ENCODE assay signal across 1 cellular context in genomic region chr19:35748106-35749020, GRCh38.
TF ChIP-seq lines count a peak whose summit lies in the region.

A gene with protein sequence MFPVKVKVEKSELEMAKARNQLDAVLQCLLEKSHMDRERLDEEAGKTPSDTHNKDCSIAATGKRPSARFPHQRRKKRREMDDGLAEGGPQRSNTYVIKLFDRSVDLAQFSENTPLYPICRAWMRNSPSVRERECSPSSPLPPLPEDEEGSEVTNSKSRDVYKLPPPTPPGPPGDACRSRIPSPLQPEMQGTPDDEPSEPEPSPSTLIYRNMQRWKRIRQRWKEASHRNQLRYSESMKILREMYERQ (plus strand): TSS chr19:35748576. CDS start chr19:35748725, 149 bp downstream.

TF ChIP-seq in HepG2, 621 proteins besides CTCF, POLR2A, EP300 and RAD21 (continued from another document and continues in another):
- TF ChIP-seq TIGD3 (CRISPR knock-in tag; IDR thresholded peaks at IDR 0.05; ENCODE audit: borderline replicate concordance) (no peak), ZNF432 (CRISPR knock-in tag; IDR thresholded peaks at IDR 0.05; ENCODE audit: borderline replicate concordance) (no peak), ZBTB1 (CRISPR knock-in tag; IDR thresholded peaks at IDR 0.05; ENCODE audit: borderline replicate concordance) (no peak), ZNF552 (CRISPR knock-in tag; IDR thresholded peaks at IDR 0.05; ENCODE audit: borderline replicate concordance) (no peak), SALL1 (CRISPR knock-in tag; IDR thresholded peaks at IDR 0.05) (peak; percentile 63), SMC3 (IDR thresholded peaks at IDR 0.05; ENCODE audit: low read length) (no peak), STAG1 (CRISPR knock-in tag; IDR thresholded peaks at IDR 0.05) (no peak), HOXA5 (CRISPR knock-in tag; IDR thresholded peaks at IDR 0.05) (peak; percentile 56; the same call in 1 of the 2 replicates), ZMYM2 (CRISPR knock-in tag; IDR thresholded peaks at IDR 0.05) (no peak), DMAP1 (CRISPR knock-in tag; IDR thresholded peaks at IDR 0.05) (0 out of 2 replicates have a peak, but pooled peaks have one; percentile 50), ZNF362 (CRISPR knock-in tag; IDR thresholded peaks at IDR 0.05; ENCODE audit: borderline replicate concordance) (peak; percentile 35; the same call in 1 of the 2 replicates), NFKBIZ (CRISPR knock-in tag; IDR thresholded peaks at IDR 0.05) (no peak), ZNF616 (CRISPR knock-in tag; IDR thresholded peaks at IDR 0.05; ENCODE audit: low read depth) (0 out of 2 replicates have a peak, but pooled peaks have one; percentile 40), SMARCC2 (IDR thresholded peaks at IDR 0.05) (no peak), ZNF296 (CRISPR knock-in tag; conservative IDR thresholded peaks at IDR 0.05) (peak; percentile 89), ZNF513 (CRISPR knock-in tag; conservative IDR thresholded peaks at IDR 0.05) (no peak), SP140L (CRISPR knock-in tag; IDR thresholded peaks at IDR 0.05; ENCODE audit: borderline replicate concordance) (no peak), NCOA1 (CRISPR knock-in tag; IDR thresholded peaks at IDR 0.05) (no peak), ZHX2 (IDR thresholded peaks at IDR 0.05; ENCODE audit: low read depth) (peak; percentile 56; the same call in 1 of the 2 replicates), ZHX2 (CRISPR knock-in tag; IDR thresholded peaks at IDR 0.05; ENCODE audit: borderline replicate concordance) (no peak), PHB2 (IDR thresholded peaks at IDR 0.05; ENCODE audit: partially characterized antibody) (no peak), ZNF660 (CRISPR knock-in tag; IDR thresholded peaks at IDR 0.05; ENCODE audit: borderline replicate concordance, low read depth) (no peak), ZNF619 (CRISPR knock-in tag; IDR thresholded peaks at IDR 0.05) (no peak), ZSCAN25 (CRISPR knock-in tag; IDR thresholded peaks at IDR 0.05) (no peak), ZNF484 (CRISPR knock-in tag; IDR thresholded peaks at IDR 0.05; ENCODE audit: borderline replicate concordance, low read depth) (no peak), ZNF570 (CRISPR knock-in tag; IDR thresholded peaks at IDR 0.05; ENCODE audit: borderline replicate concordance) (no peak), IRX3 (CRISPR knock-in tag; IDR thresholded peaks at IDR 0.05; ENCODE audit: borderline replicate concordance, low read depth) (no peak), ZUFSP (CRISPR knock-in tag; IDR thresholded peaks at IDR 0.05; ENCODE audit: borderline replicate concordance) (no peak), CREB1 (IDR thresholded peaks at IDR 0.05) (peak; percentile 84), CREB1 (CRISPR knock-in tag; IDR thresholded peaks at IDR 0.05) (peak; percentile 96), FOXK1 (CRISPR knock-in tag; IDR thresholded peaks at IDR 0.05; ENCODE audit: borderline replicate concordance, low read depth) (peak; percentile 99), SP2 (CRISPR knock-in tag; IDR thresholded peaks at IDR 0.05) (peak; percentile 99), NONO (IDR thresholded peaks at IDR 0.05) (no peak), NONO (CRISPR knock-in tag; conservative IDR thresholded peaks at IDR 0.05) (peak; percentile 37; the same call in 1 of the 2 replicates)
- TF ChIP-seq, protein P1, sequence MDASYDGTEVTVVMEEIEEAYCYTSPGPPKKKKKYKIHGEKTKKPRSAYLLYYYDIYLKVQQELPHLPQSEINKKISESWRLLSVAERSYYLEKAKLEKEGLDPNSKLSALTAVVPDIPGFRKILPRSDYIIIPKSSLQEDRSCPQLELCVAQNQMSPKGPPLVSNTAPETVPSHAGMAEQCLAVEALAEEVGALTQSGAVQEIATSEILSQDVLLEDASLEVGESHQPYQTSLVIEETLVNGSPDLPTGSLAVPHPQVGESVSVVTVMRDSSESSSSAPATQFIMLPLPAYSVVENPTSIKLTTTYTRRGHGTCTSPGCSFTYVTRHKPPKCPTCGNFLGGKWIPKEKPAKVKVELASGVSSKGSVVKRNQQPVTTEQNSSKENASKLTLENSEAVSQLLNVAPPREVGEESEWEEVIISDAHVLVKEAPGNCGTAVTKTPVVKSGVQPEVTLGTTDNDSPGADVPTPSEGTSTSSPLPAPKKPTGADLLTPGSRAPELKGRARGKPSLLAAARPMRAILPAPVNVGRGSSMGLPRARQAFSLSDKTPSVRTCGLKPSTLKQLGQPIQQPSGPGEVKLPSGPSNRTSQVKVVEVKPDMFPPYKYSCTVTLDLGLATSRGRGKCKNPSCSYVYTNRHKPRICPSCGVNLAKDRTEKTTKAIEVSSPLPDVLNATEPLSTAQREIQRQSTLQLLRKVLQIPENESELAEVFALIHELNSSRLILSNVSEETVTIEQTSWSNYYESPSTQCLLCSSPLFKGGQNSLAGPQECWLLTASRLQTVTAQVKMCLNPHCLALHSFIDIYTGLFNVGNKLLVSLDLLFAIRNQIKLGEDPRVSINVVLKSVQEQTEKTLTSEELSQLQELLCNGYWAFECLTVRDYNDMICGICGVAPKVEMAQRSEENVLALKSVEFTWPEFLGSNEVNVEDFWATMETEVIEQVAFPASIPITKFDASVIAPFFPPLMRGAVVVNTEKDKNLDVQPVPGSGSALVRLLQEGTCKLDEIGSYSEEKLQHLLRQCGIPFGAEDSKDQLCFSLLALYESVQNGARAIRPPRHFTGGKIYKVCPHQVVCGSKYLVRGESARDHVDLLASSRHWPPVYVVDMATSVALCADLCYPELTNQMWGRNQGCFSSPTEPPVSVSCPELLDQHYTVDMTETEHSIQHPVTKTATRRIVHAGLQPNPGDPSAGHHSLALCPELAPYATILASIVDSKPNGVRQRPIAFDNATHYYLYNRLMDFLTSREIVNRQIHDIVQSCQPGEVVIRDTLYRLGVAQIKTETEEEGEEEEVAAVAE (CRISPR knock-in tag; IDR thresholded peaks at IDR 0.05; ENCODE audit: borderline replicate concordance): peak; percentile 31; the same call in 1 of the 2 replicates
- TF ChIP-seq, protein P2, sequence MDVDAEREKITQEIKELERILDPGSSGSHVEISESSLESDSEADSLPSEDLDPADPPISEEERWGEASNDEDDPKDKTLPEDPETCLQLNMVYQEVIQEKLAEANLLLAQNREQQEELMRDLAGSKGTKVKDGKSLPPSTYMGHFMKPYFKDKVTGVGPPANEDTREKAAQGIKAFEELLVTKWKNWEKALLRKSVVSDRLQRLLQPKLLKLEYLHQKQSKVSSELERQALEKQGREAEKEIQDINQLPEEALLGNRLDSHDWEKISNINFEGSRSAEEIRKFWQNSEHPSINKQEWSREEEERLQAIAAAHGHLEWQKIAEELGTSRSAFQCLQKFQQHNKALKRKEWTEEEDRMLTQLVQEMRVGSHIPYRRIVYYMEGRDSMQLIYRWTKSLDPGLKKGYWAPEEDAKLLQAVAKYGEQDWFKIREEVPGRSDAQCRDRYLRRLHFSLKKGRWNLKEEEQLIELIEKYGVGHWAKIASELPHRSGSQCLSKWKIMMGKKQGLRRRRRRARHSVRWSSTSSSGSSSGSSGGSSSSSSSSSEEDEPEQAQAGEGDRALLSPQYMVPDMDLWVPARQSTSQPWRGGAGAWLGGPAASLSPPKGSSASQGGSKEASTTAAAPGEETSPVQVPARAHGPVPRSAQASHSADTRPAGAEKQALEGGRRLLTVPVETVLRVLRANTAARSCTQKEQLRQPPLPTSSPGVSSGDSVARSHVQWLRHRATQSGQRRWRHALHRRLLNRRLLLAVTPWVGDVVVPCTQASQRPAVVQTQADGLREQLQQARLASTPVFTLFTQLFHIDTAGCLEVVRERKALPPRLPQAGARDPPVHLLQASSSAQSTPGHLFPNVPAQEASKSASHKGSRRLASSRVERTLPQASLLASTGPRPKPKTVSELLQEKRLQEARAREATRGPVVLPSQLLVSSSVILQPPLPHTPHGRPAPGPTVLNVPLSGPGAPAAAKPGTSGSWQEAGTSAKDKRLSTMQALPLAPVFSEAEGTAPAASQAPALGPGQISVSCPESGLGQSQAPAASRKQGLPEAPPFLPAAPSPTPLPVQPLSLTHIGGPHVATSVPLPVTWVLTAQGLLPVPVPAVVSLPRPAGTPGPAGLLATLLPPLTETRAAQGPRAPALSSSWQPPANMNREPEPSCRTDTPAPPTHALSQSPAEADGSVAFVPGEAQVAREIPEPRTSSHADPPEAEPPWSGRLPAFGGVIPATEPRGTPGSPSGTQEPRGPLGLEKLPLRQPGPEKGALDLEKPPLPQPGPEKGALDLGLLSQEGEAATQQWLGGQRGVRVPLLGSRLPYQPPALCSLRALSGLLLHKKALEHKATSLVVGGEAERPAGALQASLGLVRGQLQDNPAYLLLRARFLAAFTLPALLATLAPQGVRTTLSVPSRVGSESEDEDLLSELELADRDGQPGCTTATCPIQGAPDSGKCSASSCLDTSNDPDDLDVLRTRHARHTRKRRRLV (CRISPR knock-in tag; IDR thresholded peaks at IDR 0.05): no peak
